ENCODE assay signal across 2 cellular contexts in the genomic region with DNA sequence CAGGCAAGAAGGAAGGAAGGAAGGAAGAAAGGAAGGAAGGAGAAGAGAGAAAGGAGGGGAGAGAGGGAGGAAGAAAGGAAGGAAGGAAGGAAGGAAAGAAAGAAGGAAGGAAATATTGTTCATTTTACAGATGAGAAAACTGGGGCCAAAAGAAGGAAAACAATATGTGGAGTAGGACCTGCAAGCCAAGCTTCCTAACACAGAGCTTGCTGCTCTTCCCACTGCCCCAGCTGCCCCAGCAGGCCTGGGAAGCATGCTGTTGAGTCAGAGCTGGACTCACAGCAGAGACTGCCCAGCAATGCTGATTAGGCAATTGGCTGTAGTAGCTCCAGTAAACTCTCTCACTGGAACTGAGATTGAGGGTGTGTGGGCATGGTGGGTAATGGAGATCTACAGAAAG.
TF ChIP-seq lines count a peak whose summit lies in the region.

No MANE protein-coding gene starts in this region.

TF ChIP-seq in WTC11, 78 proteins besides CTCF, POLR2A, EP300 and RAD21 (continued from another document):
- TF ChIP-seq, protein P1, sequence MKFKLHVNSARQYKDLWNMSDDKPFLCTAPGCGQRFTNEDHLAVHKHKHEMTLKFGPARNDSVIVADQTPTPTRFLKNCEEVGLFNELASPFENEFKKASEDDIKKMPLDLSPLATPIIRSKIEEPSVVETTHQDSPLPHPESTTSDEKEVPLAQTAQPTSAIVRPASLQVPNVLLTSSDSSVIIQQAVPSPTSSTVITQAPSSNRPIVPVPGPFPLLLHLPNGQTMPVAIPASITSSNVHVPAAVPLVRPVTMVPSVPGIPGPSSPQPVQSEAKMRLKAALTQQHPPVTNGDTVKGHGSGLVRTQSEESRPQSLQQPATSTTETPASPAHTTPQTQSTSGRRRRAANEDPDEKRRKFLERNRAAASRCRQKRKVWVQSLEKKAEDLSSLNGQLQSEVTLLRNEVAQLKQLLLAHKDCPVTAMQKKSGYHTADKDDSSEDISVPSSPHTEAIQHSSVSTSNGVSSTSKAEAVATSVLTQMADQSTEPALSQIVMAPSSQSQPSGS (CRISPR knock-in tag; IDR thresholded peaks at IDR 0.05; ENCODE audit: borderline replicate concordance, low read depth): no peak
- TF ChIP-seq FOXP1 (CRISPR knock-in tag; IDR thresholded peaks at IDR 0.05; ENCODE audit: borderline replicate concordance) (no peak), NR3C1 (CRISPR knock-in tag; conservative IDR thresholded peaks at IDR 0.05; ENCODE audit: low read depth) (no peak), GABPB1 (CRISPR knock-in tag; IDR thresholded peaks at IDR 0.05) (no peak), ZNF416 (CRISPR knock-in tag; IDR thresholded peaks at IDR 0.05) (0 out of 2 replicates have a peak, but pooled peaks have one; percentile 36), ZNF138 (CRISPR knock-in tag; conservative IDR thresholded peaks at IDR 0.05) (no peak)
- TF ChIP-seq, protein P2, sequence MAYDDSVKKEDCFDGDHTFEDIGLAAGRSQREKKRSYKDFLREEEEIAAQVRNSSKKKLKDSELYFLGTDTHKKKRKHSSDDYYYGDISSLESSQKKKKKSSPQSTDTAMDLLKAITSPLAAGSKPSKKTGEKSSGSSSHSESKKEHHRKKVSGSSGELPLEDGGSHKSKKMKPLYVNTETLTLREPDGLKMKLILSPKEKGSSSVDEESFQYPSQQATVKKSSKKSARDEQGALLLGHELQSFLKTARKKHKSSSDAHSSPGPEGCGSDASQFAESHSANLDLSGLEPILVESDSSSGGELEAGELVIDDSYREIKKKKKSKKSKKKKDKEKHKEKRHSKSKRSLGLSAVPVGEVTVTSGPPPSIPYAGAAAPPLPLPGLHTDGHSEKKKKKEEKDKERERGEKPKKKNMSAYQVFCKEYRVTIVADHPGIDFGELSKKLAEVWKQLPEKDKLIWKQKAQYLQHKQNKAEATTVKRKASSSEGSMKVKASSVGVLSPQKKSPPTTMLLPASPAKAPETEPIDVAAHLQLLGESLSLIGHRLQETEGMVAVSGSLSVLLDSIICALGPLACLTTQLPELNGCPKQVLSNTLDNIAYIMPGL (CRISPR knock-in tag; IDR thresholded peaks at IDR 0.05): no peak
- TF ChIP-seq, protein P3, sequence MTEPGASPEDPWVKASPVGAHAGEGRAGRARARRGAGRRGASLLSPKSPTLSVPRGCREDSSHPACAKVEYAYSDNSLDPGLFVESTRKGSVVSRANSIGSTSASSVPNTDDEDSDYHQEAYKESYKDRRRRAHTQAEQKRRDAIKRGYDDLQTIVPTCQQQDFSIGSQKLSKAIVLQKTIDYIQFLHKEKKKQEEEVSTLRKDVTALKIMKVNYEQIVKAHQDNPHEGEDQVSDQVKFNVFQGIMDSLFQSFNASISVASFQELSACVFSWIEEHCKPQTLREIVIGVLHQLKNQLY (CRISPR knock-in tag; IDR thresholded peaks at IDR 0.05): no peak
TF ChIP-seq in WTC11: peak in this region for 2.

TF ChIP-seq in SK-N-SH treated with all-trans-retinoic acid at 6 μM for 48 hours, 23 proteins besides CTCF, POLR2A, EP300 and RAD21 (continued from another document):
- TF ChIP-seq, protein P4, sequence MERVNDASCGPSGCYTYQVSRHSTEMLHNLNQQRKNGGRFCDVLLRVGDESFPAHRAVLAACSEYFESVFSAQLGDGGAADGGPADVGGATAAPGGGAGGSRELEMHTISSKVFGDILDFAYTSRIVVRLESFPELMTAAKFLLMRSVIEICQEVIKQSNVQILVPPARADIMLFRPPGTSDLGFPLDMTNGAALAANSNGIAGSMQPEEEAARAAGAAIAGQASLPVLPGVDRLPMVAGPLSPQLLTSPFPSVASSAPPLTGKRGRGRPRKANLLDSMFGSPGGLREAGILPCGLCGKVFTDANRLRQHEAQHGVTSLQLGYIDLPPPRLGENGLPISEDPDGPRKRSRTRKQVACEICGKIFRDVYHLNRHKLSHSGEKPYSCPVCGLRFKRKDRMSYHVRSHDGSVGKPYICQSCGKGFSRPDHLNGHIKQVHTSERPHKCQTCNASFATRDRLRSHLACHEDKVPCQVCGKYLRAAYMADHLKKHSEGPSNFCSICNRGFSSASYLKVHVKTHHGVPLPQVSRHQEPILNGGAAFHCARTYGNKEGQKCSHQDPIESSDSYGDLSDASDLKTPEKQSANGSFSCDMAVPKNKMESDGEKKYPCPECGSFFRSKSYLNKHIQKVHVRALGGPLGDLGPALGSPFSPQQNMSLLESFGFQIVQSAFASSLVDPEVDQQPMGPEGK (CRISPR knock-in tag; IDR thresholded peaks at IDR 0.05; ENCODE audit: borderline replicate concordance): no peak
- TF ChIP-seq ZNF565 (CRISPR knock-in tag; conservative IDR thresholded peaks at IDR 0.05; ENCODE audit: low read depth) (no peak), ZFP30 (CRISPR knock-in tag; IDR thresholded peaks at IDR 0.05) (no peak), SNAI2 (CRISPR knock-in tag; IDR thresholded peaks at IDR 0.05) (no peak), PPARA (CRISPR knock-in tag; IDR thresholded peaks at IDR 0.05; ENCODE audit: borderline replicate concordance) (no peak), ZNF70 (CRISPR knock-in tag; IDR thresholded peaks at IDR 0.05) (no peak), TOX (CRISPR knock-in tag; IDR thresholded peaks at IDR 0.05; ENCODE audit: borderline replicate concordance) (no peak)
TF ChIP-seq in SK-N-SH treated with all-trans-retinoic acid at 6 μM for 48 hours: peak in this region for 0.
